Comparison of ENCODE assay signal across 2 cellular contexts in genomic region chr2:240951045-240951594, GRCh38.
TF ChIP-seq lines count a peak whose summit lies in the region.

No MANE protein-coding gene starts in this region.

TF ChIP-seq in HEK293, 187 proteins besides CTCF, POLR2A, EP300 and RAD21:
- peak; percentile 87 for TF ChIP-seq ZBTB17 (tag by site-specific recombination; IDR thresholded peaks at IDR 0.05)
- peak; percentile 95 for TF ChIP-seq ZNF366 (tag by site-specific recombination; conservative IDR thresholded peaks at IDR 0.05)
- no peak for TF ChIP-seq ZNF658 (tag by site-specific recombination; IDR thresholded peaks at IDR 0.05)
- peak; percentile 77 for TF ChIP-seq SCRT1 (tag by site-specific recombination; IDR thresholded peaks at IDR 0.05; ENCODE audit: borderline replicate concordance)
- no peak for TF ChIP-seq PRDM1 (tag by site-specific recombination; IDR thresholded peaks at IDR 0.05)

TF ChIP-seq in GM12878, 131 proteins besides CTCF, POLR2A, EP300 and RAD21:
- no peak for TF ChIP-seq ZNF24 (IDR thresholded peaks at IDR 0.05)
- 0 out of 2 replicates have a peak, but pooled peaks have one; percentile 7 for TF ChIP-seq FOXK2 (IDR thresholded peaks at IDR 0.05)
